8 cellular contexts compared by ENCODE assay signal in genomic region chr11:33160587-33160986, GRCh38. TPM values are rescaled to one million over a fixed set of nuclear protein-coding genes. Genes with fewer than 3 reads are reported as not detected.
A peak's percentile ranks its signal among the peaks of the same experiment; 100 is the strongest.
DNase-seq lines count a peak whose midpoint lies in the region; ATAC-seq, FAIRE-seq and TF ChIP-seq lines count a peak whose summit lies in the region.

No MANE protein-coding gene starts in this region.

- H3K4me1 Mint-ChIP-seq in T-helper 1 cell treated with Interleukin-12 subunit alpha and Interleukin-12 subunit beta and Interleukin-4 antibody, amounts not matched to agents 30 μg/mL and 1 μg/mL, for 36 hours (ENCODE audit: low read depth), result peaks cover 34% of the 10 kb centered on the region
- peaks cover 37% of the 10 kb centered on the region for H3K4me1 Mint-ChIP-seq in activated naive CD8-positive, alpha-beta T cell treated with anti-CD3 and anti-CD28 coated beads, Interleukin-2, amount 10 ng/mL, durations not matched to agents 7 days and 5 days

- FAIRE-seq in keratinocyte (lab: Jason Lieb, UNC), result no peak
- FAIRE-seq in GM19239 (lab: Jason Lieb, UNC), result no peak

- peak overlapping the region; percentile 99 for H3K4me2 ChIP-seq in keratinocyte (ENCODE audit: control insufficient read depth, extremely low read depth, insufficient read depth, low read depth, low read length)

- dilution Hi-C loops in keratinocyte (cut with MboI; ENCODE audit: extremely low pct_ligation_motif_present, low sequenced_read_pairs), result no loop called here

- H4K20me1 ChIP-seq in keratinocyte (ENCODE audit: control insufficient read depth, extremely low read depth, insufficient read depth, low read length), result peaks cover 9% of the 10 kb centered on the region

- no peaks in the 10 kb centered on the region for H3K9me1 ChIP-seq in keratinocyte (ENCODE audit: control insufficient read depth, extremely low read depth, insufficient read depth, low read length)

- H3K27me3 Mint-ChIP-seq in T-helper 1 cell treated with Interleukin-12 subunit alpha and Interleukin-12 subunit beta and Interleukin-4 antibody, amounts not matched to agents 30 μg/mL and 1 μg/mL, for 36 hours (ENCODE audit: low read depth), result no peaks in the 10 kb centered on the region
- no peaks in the 10 kb centered on the region for H3K27me3 Mint-ChIP-seq in activated naive CD8-positive, alpha-beta T cell treated with anti-CD3 and anti-CD28 coated beads, Interleukin-2, amount 10 ng/mL, durations not matched to agents 7 days and 5 days

- POLR2A ChIA-PET in activated naive CD8-positive, alpha-beta T cell treated with anti-CD3 and anti-CD28 coated beads, Interleukin-2, amount 10 ng/mL, durations not matched to agents 7 days and 5 days (lab: Charles Lee), result interaction anchor here (1.9 kb wide), 1 partner anchor 121 kb away, joined by 7 read pairs; the partner anchor contains the start of gene TCP11L1

- H3K27ac ChIP-seq in keratinocyte (ENCODE audit: control insufficient read depth, insufficient read depth, low read length) (peak overlapping the region; percentile 99), stomach smooth muscle (ENCODE audit: low read length) (peak overlapping the region; percentile 82)

- H3K9ac ChIP-seq in keratinocyte (ENCODE audit: control insufficient read depth, extremely low read depth, insufficient read depth, low read length) (peak overlapping the region; percentile 99), stomach smooth muscle (ENCODE audit: low read length in 2 of 2) (peak overlapping the region; percentile 89 to 95)

- peaks cover 22% of the 10 kb centered on the region for H3K4me1 ChIP-seq in keratinocyte (ENCODE audit: control insufficient read depth, extremely low read depth, insufficient read depth, low read length)
- H3K4me1 ChIP-seq in stomach smooth muscle (ENCODE audit: control insufficient read depth, insufficient read depth, low read length), result peaks cover 12% of the 10 kb centered on the region

- DNase-seq in T-helper 1 cell (no peak), keratinocyte (ENCODE audit: low read depth, low spot score) (no peak), NCI-H2107 treated with DMSO at 0.1 percent for 48 hours (lab: John Stamatoyannopoulos, UW; ENCODE audit: unreplicated experiment) (no peak), GM19239 (ENCODE audit: insufficient read length, low spot score) (no peak), T-helper 9 cell (no peak)
- no peak for DNase-seq in activated naive CD8-positive, alpha-beta T cell treated with anti-CD3 and anti-CD28 coated beads, Interleukin-2, amount 10 ng/mL, durations not matched to agents 7 days and 5 days

- H3K9me3 Mint-ChIP-seq in T-helper 1 cell treated with Interleukin-12 subunit alpha and Interleukin-12 subunit beta and Interleukin-4 antibody, amounts not matched to agents 30 μg/mL and 1 μg/mL, for 36 hours, result no peaks in the 10 kb centered on the region
- no peaks in the 10 kb centered on the region for H3K9me3 Mint-ChIP-seq in activated naive CD8-positive, alpha-beta T cell treated with anti-CD3 and anti-CD28 coated beads, Interleukin-2, amount 10 ng/mL, durations not matched to agents 7 days and 5 days

- peak overlapping the region; percentile 100 for H3K4me3 Mint-ChIP-seq in T-helper 1 cell treated with Interleukin-12 subunit alpha and Interleukin-12 subunit beta and Interleukin-4 antibody, amounts not matched to agents 30 μg/mL and 1 μg/mL, for 36 hours
- peak overlapping the region; percentile 99 for H3K4me3 Mint-ChIP-seq in activated naive CD8-positive, alpha-beta T cell treated with anti-CD3 and anti-CD28 coated beads, Interleukin-2, amount 10 ng/mL, durations not matched to agents 7 days and 5 days

- peaks cover 0 to 4% of the 10 kb centered on the region in 2 experiments for H3K36me3 ChIP-seq in keratinocyte (ENCODE audit: control insufficient read depth in 2 of 2, extremely low read depth in 1 of 2, insufficient read depth in 2 of 2, low read length in 2 of 2)
- H3K36me3 ChIP-seq in stomach smooth muscle (ENCODE audit: control insufficient read depth in 2 of 2, insufficient read depth in 2 of 2, low read length in 2 of 2), result no peaks in the 10 kb centered on the region

- H3K27me3 ChIP-seq in keratinocyte (ENCODE audit: control insufficient read depth, extremely low read depth, insufficient read depth, low read length) (no peaks in the 10 kb centered on the region), stomach smooth muscle (ENCODE audit: control insufficient read depth in 1 of 2, insufficient read depth in 2 of 2, low read length in 2 of 2) (no peaks in the 10 kb centered on the region)

- peak overlapping the region; percentile 98 for H3K27ac Mint-ChIP-seq in T-helper 1 cell treated with Interleukin-12 subunit alpha and Interleukin-12 subunit beta and Interleukin-4 antibody, amounts not matched to agents 30 μg/mL and 1 μg/mL, for 36 hours
- peak overlapping the region; percentile 98 for H3K27ac Mint-ChIP-seq in activated naive CD8-positive, alpha-beta T cell treated with anti-CD3 and anti-CD28 coated beads, Interleukin-2, amount 10 ng/mL, durations not matched to agents 7 days and 5 days

- H3K4me3 ChIP-seq in keratinocyte (ENCODE audit: control insufficient read depth in 2 of 3, extremely low read depth in 1 of 3, insufficient read depth in 2 of 3, low read depth in 1 of 3, low read length in 3 of 3) (peak overlapping the region; percentile 77 to 100 (median 89)), stomach smooth muscle (ENCODE audit: low read length in 2 of 2) (peak overlapping the region; percentile 90 to 98)

- ATAC-seq in activated naive CD8-positive, alpha-beta T cell treated with anti-CD3 and anti-CD28 coated beads, Interleukin-2, amount 10 ng/mL, durations not matched to agents 7 days and 5 days (ENCODE audit: low read depth), result no peak

- no peak for TF ChIP-seq CTCF in keratinocyte (optimal IDR thresholded peaks at IDR 0.05 in 1 of 3, IDR thresholded peaks at IDR 0.05 in 1 of 3, conservative IDR thresholded peaks at IDR 0.05 in 1 of 3; ENCODE audit: extremely low read depth in 1 of 3, insufficient read depth in 2 of 3, low read length in 3 of 3)

- H3K9me3 ChIP-seq in keratinocyte (ENCODE audit: control insufficient read depth, low read depth, low read length) (no peaks in the 10 kb centered on the region), stomach smooth muscle (ENCODE audit: control insufficient read depth in 2 of 2, low read length in 2 of 2) (no peaks in the 10 kb centered on the region)

- H3K36me3 Mint-ChIP-seq in T-helper 1 cell treated with Interleukin-12 subunit alpha and Interleukin-12 subunit beta and Interleukin-4 antibody, amounts not matched to agents 30 μg/mL and 1 μg/mL, for 36 hours (ENCODE audit: low read depth), result peaks cover 18% of the 10 kb centered on the region
- peaks cover 29% of the 10 kb centered on the region for H3K36me3 Mint-ChIP-seq in activated naive CD8-positive, alpha-beta T cell treated with anti-CD3 and anti-CD28 coated beads, Interleukin-2, amount 10 ng/mL, durations not matched to agents 7 days and 5 days

- H2AFZ ChIP-seq in keratinocyte (ENCODE audit: control insufficient read depth, low read length), result no peak overlapping the region

- H3K79me2 ChIP-seq in keratinocyte (ENCODE audit: control insufficient read depth, insufficient read depth, low read length), result peaks cover 57% of the 10 kb centered on the region

RNA-seq across cellular contexts. Expression of gene CSTF3, which starts 0.7 kb away (rescaled TPM):
- total RNA-seq in activated naive CD8-positive, alpha-beta T cell treated with anti-CD3 and anti-CD28 coated beads, Interleukin-2, amount 10 ng/mL, durations not matched to agents 7 days and 5 days, result 10 to 100 TPM; 27.4 to 29.5 TPM
- 23.8 to 41.1 TPM (median 25.6 TPM) in 3 replicates for polyA plus RNA-seq in keratinocyte
- 62.6 TPM for polyA plus RNA-seq in keratinocyte (2011; ENCODE audit: low read depth)
- polyA plus RNA-seq in keratinocyte (2011; cell fraction: cytosol; rRNA removed), result 13.8 and 23.7 TPM in 2 replicates
- polyA plus RNA-seq in keratinocyte (2011; cell fraction: nucleus; rRNA removed), result 40.8 and 59.2 TPM in 2 replicates
- polyA plus RNA-seq in keratinocyte (2012; ENCODE audit: low replicate concordance), result 27.1 and 28.6 TPM in 2 replicates
- polyA minus RNA-seq in keratinocyte, result 10.7 to 32.3 TPM (median 14.1 TPM) in 3 replicates
- polyA minus RNA-seq in keratinocyte (2011; cell fraction: cytosol; rRNA and poly(A)+ RNA removed), result 8.8 TPM
- 41.6 and 54.8 TPM in 2 replicates for polyA minus RNA-seq in keratinocyte (2011; cell fraction: nucleus; rRNA and poly(A)+ RNA removed)
